16 cellular contexts compared by ENCODE assay signal in genomic region chr11:66987158-66987620, GRCh38. TPM values are rescaled to one million over a fixed set of nuclear protein-coding genes. Genes with fewer than 3 reads are reported as not detected.
DNase-seq lines count a peak whose midpoint lies in the region; ATAC-seq and TF ChIP-seq lines count a peak whose summit lies in the region.
"Had no signal": no experiment of that assay in that cellular context is flagged by ENCODE, and none has a peak within 500 bp of the region (broad histone marks: within the 10 kb centered on the region; RNA-seq: fewer than 3 reads in every experiment).

No MANE protein-coding gene starts in this region.

- DNase-seq in Right ventricle myocardium superior (peak; percentile 45), cardiac septum (ENCODE audit: low spot score) (no peak), NT2/D1 (ENCODE audit: low read depth, low spot score) (peak; percentile 63), left ventricle myocardium superior (peak; percentile 47), upper lobe of right lung (no peak), left lobe of liver (ENCODE audit: low spot score) (no peak), sciatic nerve (ENCODE audit: low spot score) (no peak)
- DNase-seq: activated B cell treated with CpG ODN at 0.5 μM for 24 hours; activated CD8-positive, alpha-beta memory T cell treated with anti-CD3 and anti-CD28 coated beads for 24 hours; DMS79 treated with DMSO at 0.1 percent for 48 hours; NCI-H1048; NCI-H774 had no signal

- no peak for TF ChIP-seq CTCF in upper lobe of right lung (IDR thresholded peaks at IDR 0.05)

- intact Hi-C loops in Right ventricle myocardium superior (cut with DNase I) (no loop called here), cardiac septum (cut with DNase I) (no loop called here), left ventricle myocardium superior (cut with micrococcal nuclease) (no loop called here), upper lobe of right lung (cut with DNase I) (no loop called here), sciatic nerve (cut with DNase I) (loop anchor here (5.0 kb wide), 1 partner anchor 340 kb away; no protein-coding TSS in a partner anchor)

- H3K27ac ChIP-seq in upper lobe of right lung: no peak overlapping the region

- H3K4me3 ChIP-seq in NT2/D1 (ENCODE audit: insufficient read length, low read depth) (no peak overlapping the region), upper lobe of right lung (no peak overlapping the region)

- H3K9me3 ChIP-seq in NT2/D1 (ENCODE audit: insufficient read depth, low read length) (no peaks in the 10 kb centered on the region), upper lobe of right lung (no peaks in the 10 kb centered on the region)

- peak; percentile 24 for ATAC-seq in Right ventricle myocardium superior (ENCODE audit: poor library complexity)
- ATAC-seq in left ventricle myocardium superior: no peak
- peak; percentile 8 for ATAC-seq in upper lobe of right lung
- ATAC-seq in left lobe of liver: no peak
- no peak for ATAC-seq in GM21529 (IDR thresholded peaks at IDR 0.05; ENCODE audit: unreplicated experiment)
- no peak for ATAC-seq in sciatic nerve

- no peaks in the 10 kb centered on the region for H3K36me3 ChIP-seq in NT2/D1 (ENCODE audit: insufficient read depth, insufficient read length, low read length)
- no peaks in the 10 kb centered on the region for H3K36me3 ChIP-seq in upper lobe of right lung

- H3K27me3 ChIP-seq in NT2/D1 (ENCODE audit: insufficient read depth, insufficient read length): no peaks in the 10 kb centered on the region
- H3K27me3 ChIP-seq in upper lobe of right lung: no peaks in the 10 kb centered on the region

- H3K4me1 ChIP-seq in NT2/D1 (ENCODE audit: insufficient read depth, insufficient read length) (peaks cover 26% of the 10 kb centered on the region), upper lobe of right lung (peaks cover 3% of the 10 kb centered on the region)

- H3K9ac ChIP-seq in NT2/D1 (ENCODE audit: insufficient read length, low read depth): no peak overlapping the region

RNA-seq across cellular contexts. Expression of gene C11orf86, which starts 12.1 kb away (rescaled TPM):
- total RNA-seq in Right ventricle myocardium superior (not detected), cardiac septum (not detected), left ventricle myocardium superior (not detected), upper lobe of right lung (not detected), left lobe of liver (not detected), sciatic nerve (not detected)
- total RNA-seq: A172, activated B cell treated with CpG ODN at 0.5 μM for 24 hours, bronchial epithelial cell, dermis microvascular lymphatic vessel endothelial cell had no signal

RNA-seq across cellular contexts. Expression of gene PC, which starts 29.0 kb away (rescaled TPM):
- total RNA-seq in Right ventricle myocardium superior: 8.6 TPM
- total RNA-seq in cardiac septum: 12.1 TPM
- total RNA-seq in left ventricle myocardium superior: 5.2 TPM
- 12.7 TPM for total RNA-seq in upper lobe of right lung
- 392 TPM for total RNA-seq in left lobe of liver
- 103 TPM for total RNA-seq in sciatic nerve

RNA-seq across cellular contexts. Expression of gene SYT12, which starts 35.7 kb away (rescaled TPM):
- total RNA-seq in Right ventricle myocardium superior: 0.13 TPM
- total RNA-seq in cardiac septum: 2.2 TPM
- 0.37 TPM for total RNA-seq in left ventricle myocardium superior
- not detected for total RNA-seq in upper lobe of right lung
- total RNA-seq in left lobe of liver: 4.8 TPM
- total RNA-seq in sciatic nerve: 0.71 TPM
- total RNA-seq: A172, activated B cell treated with CpG ODN at 0.5 μM for 24 hours had no signal

Comparison
In these comparisons a context has a peak if more than half of its experiments do, and no peak if none do; other contexts are left out.
1. ATAC-seq: peak in Right ventricle myocardium superior (single experiment) and upper lobe of right lung (single experiment); none in left ventricle myocardium superior (single experiment), left lobe of liver (single experiment), GM21529 (single experiment) and sciatic nerve (single experiment).
2. DNase-seq: peak in Right ventricle myocardium superior (single experiment), NT2/D1 (single experiment) and left ventricle myocardium superior (single experiment); none in cardiac septum (single experiment), upper lobe of right lung (single experiment), left lobe of liver (single experiment) and sciatic nerve (single experiment).